Comparison of ENCODE assay signal across 15 cellular contexts in genomic region chr14:71597289-71597920, GRCh38.
DNase-seq lines count a peak whose midpoint lies in the region; ATAC-seq lines count a peak whose summit lies in the region.
"Had no signal": no experiment of that assay in that cellular context is flagged by ENCODE, and none has a peak within 500 bp of the region (broad histone marks: within the 10 kb centered on the region; RNA-seq: fewer than 3 reads in every experiment).

No MANE protein-coding gene starts in this region.

- H3K36me3 Mint-ChIP-seq in activated CD4-positive, alpha-beta T cell treated with anti-CD3 and anti-CD28 coated beads, Interleukin-2, amount 10 ng/mL, durations not matched to agents 7 days and 5 days (ENCODE audit: low read depth), result peaks cover 39% of the 10 kb centered on the region
- peaks cover 15 to 27% (median 26%) of the 10 kb centered on the region in 3 donors for H3K36me3 Mint-ChIP-seq in naive thymus-derived CD8-positive, alpha-beta T cell

- ATAC-seq in GM21786 (IDR thresholded peaks at IDR 0.05; ENCODE audit: unreplicated experiment) (peak; percentile 12), Right ventricle myocardium superior (ENCODE audit: poor library complexity) (no peak)
- no peak for ATAC-seq in naive thymus-derived CD8-positive, alpha-beta T cell
- ATAC-seq: SK-N-SH treated with all-trans-retinoic acid at 6 μM for 48 hours had no signal

- H3K36me3 ChIP-seq in MG63, result no peaks in the 10 kb centered on the region
- H3K36me3 ChIP-seq: adrenal gland, prostate gland had no signal

- intact Hi-C loops in Right ventricle myocardium superior (cut with DNase I), result no loop called here

- H3K9me3 ChIP-seq in MG63, result no peaks in the 10 kb centered on the region
- H3K9me3 ChIP-seq: prostate gland had no signal

- peak overlapping the region; percentile 56 for H3K27ac Mint-ChIP-seq in activated CD4-positive, alpha-beta T cell treated with anti-CD3 and anti-CD28 coated beads, Interleukin-2, amount 10 ng/mL, durations not matched to agents 7 days and 5 days
- peak overlapping the region; percentile 23 to 80 (median 72) for H3K27ac Mint-ChIP-seq in naive thymus-derived CD8-positive, alpha-beta T cell

- in situ Hi-C loops in KBM-7 (cut with MboI; ENCODE audit: low pct_unique_long_range_greater_than_20kb, low sequenced_read_pairs), result no loop called here

- no peak overlapping the region for H3K4me3 ChIP-seq in MG63
- H3K4me3 ChIP-seq: adrenal gland, prostate gland had no signal

- no peak overlapping the region for H3K4me3 Mint-ChIP-seq in activated CD4-positive, alpha-beta T cell treated with anti-CD3 and anti-CD28 coated beads, Interleukin-2, amount 10 ng/mL, durations not matched to agents 7 days and 5 days
- peak overlapping the region in 3 of 10 donors; percentile 8 to 54 (median 15) for H3K4me3 Mint-ChIP-seq in naive thymus-derived CD8-positive, alpha-beta T cell

- no peaks in the 10 kb centered on the region for H3K27me3 ChIP-seq in MG63
- H3K27me3 ChIP-seq: adrenal gland had no signal

- POLR2A ChIA-PET in activated CD4-positive, alpha-beta T cell treated with anti-CD3 and anti-CD28 coated beads, Interleukin-2, amount 10 ng/mL, durations not matched to agents 7 days and 5 days (lab: Charles Lee), result no interaction called here
- POLR2A ChIA-PET in naive thymus-derived CD8-positive, alpha-beta T cell (lab: Charles Lee), result no interaction called here

- H3K27me3 Mint-ChIP-seq in activated CD4-positive, alpha-beta T cell treated with anti-CD3 and anti-CD28 coated beads, Interleukin-2, amount 10 ng/mL, durations not matched to agents 7 days and 5 days, result no peaks in the 10 kb centered on the region
- no peaks in the 10 kb centered on the region for H3K27me3 Mint-ChIP-seq in naive thymus-derived CD8-positive, alpha-beta T cell

- DNase-seq in activated CD4-positive, alpha-beta T cell treated with anti-CD3 and anti-CD28 coated beads, Interleukin-2, amount 10 ng/mL, durations not matched to agents 7 days and 5 days, result no peak
- DNase-seq in activated CD4-positive, alpha-beta T cell treated with anti-CD3 and anti-CD28 coated beads, Interleukin-2, amount 50 U/mL, for 48 hours, result no peak
- peak; percentile 2 for DNase-seq in KBM-7
- no peak for DNase-seq in naive thymus-derived CD8-positive, alpha-beta T cell
- no peak for DNase-seq in MG63
- no peak for DNase-seq in NCI-H345 (lab: John Stamatoyannopoulos, UW)
- DNase-seq in Right ventricle myocardium superior, result no peak
- DNase-seq: adrenal gland; effector CD8-positive, alpha-beta T cell; head of caudate nucleus; NCI-H187 treated with DMSO at 0.1 percent for 48 hours; stimulated activated CD4-positive, alpha-beta T cell treated with anti-CD3 and anti-CD28 coated beads, Interleukin-4, amount 100 ng/mL, for 1 hour had no signal

- CTCF ChIA-PET in activated CD4-positive, alpha-beta T cell treated with anti-CD3 and anti-CD28 coated beads, Interleukin-2, amount 10 ng/mL, durations not matched to agents 7 days and 5 days (lab: Charles Lee), result interaction anchor here (0.5 to 1.1 kb wide), 3 partner anchors 15 to 182 kb away, joined by 3 to 5 read pairs (median 3); no protein-coding TSS in a partner anchor

- peaks cover 17% of the 10 kb centered on the region for H3K9me3 Mint-ChIP-seq in activated CD4-positive, alpha-beta T cell treated with anti-CD3 and anti-CD28 coated beads, Interleukin-2, amount 10 ng/mL, durations not matched to agents 7 days and 5 days
- H3K9me3 Mint-ChIP-seq in naive thymus-derived CD8-positive, alpha-beta T cell, result peaks cover 6 to 25% (median 15%) of the 10 kb centered on the region in 9 donors

- peaks cover 49% of the 10 kb centered on the region for H3K4me1 Mint-ChIP-seq in activated CD4-positive, alpha-beta T cell treated with anti-CD3 and anti-CD28 coated beads, Interleukin-2, amount 10 ng/mL, durations not matched to agents 7 days and 5 days
- peaks cover 27 to 60% (median 56%) of the 10 kb centered on the region in 4 donors for H3K4me1 Mint-ChIP-seq in naive thymus-derived CD8-positive, alpha-beta T cell
